ENCODE assay signal across 1 cellular context in the genomic region with DNA sequence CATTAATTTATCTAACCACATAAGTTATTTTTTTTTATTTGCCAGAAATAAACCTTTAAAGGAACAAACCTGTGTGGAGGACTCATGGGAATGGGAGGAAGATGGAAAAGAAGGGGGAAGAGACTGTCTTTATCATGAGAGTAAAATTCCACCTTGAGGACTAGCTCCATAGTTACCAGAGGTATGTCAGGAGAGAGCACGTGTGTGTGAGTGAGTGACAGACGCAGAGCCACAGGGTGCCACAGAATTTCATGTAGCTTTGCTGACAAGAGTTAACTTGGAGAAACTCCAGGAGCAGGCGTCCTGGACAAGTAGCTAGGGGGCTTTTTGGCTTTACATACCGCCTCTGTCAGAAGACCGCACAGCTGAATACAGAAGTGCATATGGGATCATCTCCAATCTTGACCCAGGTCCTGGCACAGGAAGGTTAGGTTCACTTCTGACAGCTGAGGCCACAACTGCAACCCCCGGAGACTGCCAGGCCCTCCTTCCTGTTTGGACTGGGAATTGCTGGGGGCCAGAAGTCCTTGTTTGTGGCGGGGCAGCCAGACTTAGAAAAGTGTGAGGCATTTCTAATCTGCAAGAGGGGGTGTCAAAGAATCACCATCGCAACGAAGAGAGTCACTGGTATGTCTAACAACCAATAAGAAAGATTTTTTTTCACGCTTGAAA.
TF ChIP-seq lines count a peak whose summit lies in the region.

No MANE protein-coding gene starts in this region.

TF ChIP-seq in IMR-90, 13 proteins besides CTCF, POLR2A, EP300 and RAD21:
- TF ChIP-seq, protein P1, sequence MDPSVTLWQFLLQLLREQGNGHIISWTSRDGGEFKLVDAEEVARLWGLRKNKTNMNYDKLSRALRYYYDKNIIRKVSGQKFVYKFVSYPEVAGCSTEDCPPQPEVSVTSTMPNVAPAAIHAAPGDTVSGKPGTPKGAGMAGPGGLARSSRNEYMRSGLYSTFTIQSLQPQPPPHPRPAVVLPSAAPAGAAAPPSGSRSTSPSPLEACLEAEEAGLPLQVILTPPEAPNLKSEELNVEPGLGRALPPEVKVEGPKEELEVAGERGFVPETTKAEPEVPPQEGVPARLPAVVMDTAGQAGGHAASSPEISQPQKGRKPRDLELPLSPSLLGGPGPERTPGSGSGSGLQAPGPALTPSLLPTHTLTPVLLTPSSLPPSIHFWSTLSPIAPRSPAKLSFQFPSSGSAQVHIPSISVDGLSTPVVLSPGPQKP (IDR thresholded peaks at IDR 0.05; ENCODE audit: borderline replicate concordance, low read depth, low read length): no peak
- TF ChIP-seq SMC3 (IDR thresholded peaks at IDR 0.05; ENCODE audit: low read depth, low read length): no peak
